ENCODE assay signal across 10 cellular contexts in the genomic region with DNA sequence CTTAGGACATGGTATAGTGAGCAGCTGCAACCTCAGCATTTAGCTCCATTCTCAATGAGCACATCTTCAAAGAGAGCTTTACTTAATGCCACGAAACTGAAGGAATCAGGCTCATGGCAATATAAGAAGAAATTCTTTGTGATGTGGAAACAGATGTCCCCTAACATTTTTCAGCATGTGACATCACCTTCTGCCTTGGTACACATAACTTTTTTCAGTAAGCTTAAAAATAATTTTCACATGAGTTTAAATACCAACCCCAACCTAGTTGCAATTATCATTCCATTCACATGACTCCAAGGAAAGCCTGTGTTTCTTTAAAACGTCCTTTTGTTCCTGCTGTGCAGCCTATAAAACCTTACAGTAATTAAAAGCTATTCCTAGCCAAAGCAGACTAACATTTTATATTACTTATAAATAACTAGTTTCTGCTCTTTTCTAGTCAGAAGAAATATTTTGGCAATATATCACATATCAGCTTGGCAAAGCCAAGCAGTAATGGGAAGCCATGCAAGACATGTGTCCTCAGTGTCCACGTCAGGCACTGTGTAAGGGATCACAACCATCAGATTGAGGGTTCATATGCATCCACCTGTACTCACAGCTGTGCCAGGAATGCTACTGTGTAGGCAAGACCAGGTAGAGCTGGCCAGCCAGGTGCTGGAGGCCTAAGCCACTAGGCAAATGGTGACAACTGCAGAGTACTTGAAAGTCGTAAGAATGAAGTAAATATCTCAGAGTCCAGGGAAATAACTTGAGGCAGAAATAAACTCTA.
DNase-seq lines count a peak whose midpoint lies in the region; ATAC-seq, FAIRE-seq and TF ChIP-seq lines count a peak whose summit lies in the region.
"Had no signal": no experiment of that assay in that cellular context is flagged by ENCODE, and none has a peak within 500 bp of the region (broad histone marks: within the 10 kb centered on the region; RNA-seq: fewer than 3 reads in every experiment).

No MANE protein-coding gene starts in this region.

- no peak for TF ChIP-seq POLR2A in A549 (IDR thresholded peaks at IDR 0.05; ENCODE audit: low read length)

- H3K4me2 ChIP-seq in A549: peak overlapping the region; percentile 38

- no peak for TF ChIP-seq CTCF in A549 (IDR thresholded peaks at IDR 0.05)

- TF ChIP-seq EP300 in A549 (IDR thresholded peaks at IDR 0.05): no peak

- H3K4me1 ChIP-seq in A549: peaks cover 27% of the 10 kb centered on the region
- H3K4me1 ChIP-seq in adipocyte (ENCODE audit: control insufficient read depth, insufficient read depth, low read length): peaks cover 32% of the 10 kb centered on the region

- H3K9me3 ChIP-seq in A549 (no peaks in the 10 kb centered on the region), adipocyte (ENCODE audit: control insufficient read depth, low read length) (no peaks in the 10 kb centered on the region)

- H3K27me3 ChIP-seq in adipocyte (replicated peaks; ENCODE audit: control insufficient read depth, insufficient read depth, low read length): no peaks in the 10 kb centered on the region

- peak overlapping the region; percentile 65 for H3K9ac ChIP-seq in adipocyte (ENCODE audit: low read length)

- ATAC-seq in A549 (peak; percentile 53 to 54; a peak in 3 of 6 replicates), GM18907 (IDR thresholded peaks at IDR 0.05; ENCODE audit: unreplicated experiment) (no peak), GM19324 (IDR thresholded peaks at IDR 0.05; ENCODE audit: low FRiP score, unreplicated experiment) (no peak)

- DNase-seq in A549 (ENCODE audit: low read depth in 1 of 2, low spot score in 1 of 2): peak in 1 of 2 experiments; percentile 21
- DNase-seq in H4 (ENCODE audit: low spot score): peak; percentile 66
- DNase-seq in adipocyte (ENCODE audit: low read depth): peak; percentile 90
- peak; percentile 83 for DNase-seq in islet precursor cell
- no peak for DNase-seq in activated gamma-delta T cell treated with Interleukin-2 at 50 U/mL for 16 hours
- DNase-seq in NCI-H187 treated with DMSO at 0.1 percent for 48 hours (lab: John Stamatoyannopoulos, UW): no peak
- DNase-seq: NCI-H526; stimulated activated naive CD4-positive, alpha-beta T cell treated with Interleukin-2 at 50 U/mL for 16 hours had no signal

- peak overlapping the region; percentile 26 to 78 for H3K27ac ChIP-seq in A549

- CTCF ChIA-PET in A549 (lab: Yijun Ruan, JAX): no interaction called here

- no peaks in the 10 kb centered on the region for H3K36me3 ChIP-seq in adipocyte (ENCODE audit: control insufficient read depth, insufficient read depth, low read length, severe bottlenecking)

- no peak for TF ChIP-seq RAD21 in A549 (conservative IDR thresholded peaks at IDR 0.05 in 1 of 2, IDR thresholded peaks at IDR 0.05 in 1 of 2)

- no peak for FAIRE-seq in A549 (lab: Jason Lieb, UNC)

- H3K4me3 ChIP-seq in A549 (no peak overlapping the region), adipocyte (ENCODE audit: low read length) (peak overlapping the region; percentile 59)

- POLR2A ChIA-PET in A549 (lab: Yijun Ruan, JAX): interaction anchor here (1.2 kb wide), 1 partner anchor 26 kb away, joined by 3 read pairs; no protein-coding TSS in a partner anchor

- WGBS in A549 (ENCODE audit: missing lambda C conversion rate): 49% methylated on average over 4 of the region's 4 CpGs

TF ChIP-seq in A549, 52 proteins besides CTCF, POLR2A, EP300 and RAD21:
- no peak for TF ChIP-seq ZC3H11A (IDR thresholded peaks at IDR 0.05)
- no peak for TF ChIP-seq FOSL2 (IDR thresholded peaks at IDR 0.05)
- peak; percentile 32; the same call in 1 of the 2 replicates for TF ChIP-seq FOSL2 (CRISPR knock-in tag; IDR thresholded peaks at IDR 0.05)

Comparison
In these comparisons a context has a peak if more than half of its experiments do, and no peak if none do; other contexts are left out.
1. ATAC-seq: peak in A549 (2 of 2); none in GM18907 (single experiment) and GM19324 (single experiment).
2. DNase-seq: peak in H4 (single experiment), adipocyte (single experiment) and islet precursor cell (single experiment); none in activated gamma-delta T cell treated with Interleukin-2 at 50 U/mL for 16 hours (single experiment) and NCI-H187 treated with DMSO at 0.1 percent for 48 hours (single experiment).